16 cellular contexts compared by ENCODE assay signal in the genomic region with DNA sequence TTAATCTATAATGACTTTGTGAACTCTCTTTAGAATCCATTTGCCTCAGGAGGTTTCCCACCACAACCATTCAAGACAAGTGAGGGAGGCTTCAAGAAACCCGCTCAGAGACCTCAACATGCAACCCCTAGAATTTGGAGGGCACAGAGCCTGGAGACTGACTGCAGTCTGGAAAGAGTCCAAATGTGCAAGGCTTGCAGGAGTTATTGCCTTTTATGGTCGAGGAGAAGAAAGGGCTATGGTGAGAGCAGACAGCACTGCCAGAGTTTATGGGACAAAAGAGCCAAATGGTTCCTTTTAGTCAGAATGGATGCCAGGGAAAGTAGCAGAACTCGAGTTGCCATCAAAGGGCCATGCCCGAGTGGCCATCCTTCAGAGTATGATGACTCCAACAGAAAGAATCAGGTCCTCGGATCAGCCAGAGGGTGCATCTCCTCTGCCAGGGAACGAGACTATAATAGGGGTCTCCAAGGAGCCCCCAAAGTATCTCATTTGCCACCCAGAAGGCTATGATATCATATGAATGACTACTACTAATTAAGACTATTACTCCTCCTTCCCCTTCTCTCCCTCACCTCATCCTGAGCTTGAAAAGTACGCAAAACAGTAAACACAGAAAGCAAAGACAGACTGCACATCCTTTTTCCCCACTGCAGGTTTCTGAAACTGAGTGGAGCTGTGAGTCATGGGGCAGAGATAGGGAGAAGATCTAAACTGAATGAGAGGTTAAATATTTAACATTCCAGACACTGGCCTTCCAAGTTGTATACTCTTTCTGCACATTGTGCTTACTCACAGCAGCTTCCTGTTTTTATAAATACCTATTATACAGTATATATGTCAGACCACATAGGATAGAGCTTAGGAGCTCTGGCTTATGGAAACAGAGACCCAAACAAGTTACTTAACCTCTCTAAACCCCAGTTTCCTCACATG. TPM values are rescaled to one million over a fixed set of nuclear protein-coding genes. Genes with fewer than 3 reads are reported as not detected.
DNase-seq lines count a peak whose midpoint lies in the region; ATAC-seq, FAIRE-seq and TF ChIP-seq lines count a peak whose summit lies in the region.
"Had no signal": no experiment of that assay in that cellular context is flagged by ENCODE, and none has a peak within 500 bp of the region (broad histone marks: within the 10 kb centered on the region; RNA-seq: fewer than 3 reads in every experiment).

No MANE protein-coding gene starts in this region.

- CTCF ChIA-PET in MCF 10A (lab: Yijun Ruan, JAX), result interaction anchor here (0.5 to 2.9 kb wide), 3 partner anchors 9 to 58 kb away, joined by 3 to 18 read pairs (median 14); no protein-coding TSS in a partner anchor

- no peak for TF ChIP-seq CTCF in MCF 10A (IDR thresholded peaks at IDR 0.05; ENCODE audit: unreplicated experiment)
- TF ChIP-seq CTCF in breast epithelium (IDR thresholded peaks at IDR 0.05), result no peak
- TF ChIP-seq CTCF in WI38 (IDR thresholded peaks at IDR 0.05; ENCODE audit: low read depth, low read length), result no peak
- no peak for TF ChIP-seq CTCF in psoas muscle (IDR thresholded peaks at IDR 0.05)

- WGBS in psoas muscle, 3 donors, result 49 to 50% (median 50%) methylated on average over 7 of the region's 7 CpGs

- BruUV-seq in MCF 10A (replicated peaks; lab: Mats Ljungman, UMichigan), result no TSS peak

- no peaks in the 10 kb centered on the region for H3K27me3 ChIP-seq in breast epithelium
- H3K27me3 ChIP-seq in psoas muscle (ENCODE audit: insufficient read depth in 3 of 3, low read length in 2 of 3), result peaks cover 0 to 4% (median 2%) of the 10 kb centered on the region in 3 donors
- H3K27me3 ChIP-seq: pancreas had no signal

- in situ Hi-C loops in G401 (cut with HindIII; ENCODE audit: low sequenced_read_pairs), result no loop called here

- no peak overlapping the region for H3K27ac Mint-ChIP-seq in MCF 10A (ENCODE audit: low read depth, unreplicated experiment)
- H3K27ac Mint-ChIP-seq: IgD-negative memory B cell had no signal

- no peak for ATAC-seq in GM21619 (IDR thresholded peaks at IDR 0.05; ENCODE audit: unreplicated experiment)
- ATAC-seq in psoas muscle, result no peak

- H3K27ac ChIP-seq in breast epithelium (no peak overlapping the region), psoas muscle (no peak overlapping the region)
- H3K27ac ChIP-seq: WERI-Rb-1 had no signal

- TF ChIP-seq POLR2A in breast epithelium (IDR thresholded peaks at IDR 0.05), result no peak

- peaks cover 8% of the 10 kb centered on the region for H3K4me1 Mint-ChIP-seq in MCF 10A (ENCODE audit: insufficient read depth, unreplicated experiment)
- H3K4me1 Mint-ChIP-seq: IgD-negative memory B cell had no signal

- H3K9me3 Mint-ChIP-seq in MCF 10A (ENCODE audit: unreplicated experiment), result no peaks in the 10 kb centered on the region
- H3K9me3 Mint-ChIP-seq: IgD-negative memory B cell had no signal

- H3K27me3 Mint-ChIP-seq in MCF 10A (ENCODE audit: insufficient read depth, unreplicated experiment), result peaks cover 18% of the 10 kb centered on the region

- intact Hi-C loops in MCF 10A (cut with micrococcal nuclease), result no loop called here
- intact Hi-C loops in breast epithelium (cut with DNase I; ENCODE audit: low total_unique reads), result no loop called here
- intact Hi-C loops in psoas muscle (cut with DNase I), result no loop called here

- peak; percentile 29 for DNase-seq in MCF 10A (ENCODE audit: unreplicated experiment)
- DNase-seq in breast epithelium (ENCODE audit: low spot score in 2 of 2), result no peak
- peak; percentile 69 for DNase-seq in islet precursor cell
- peak; percentile 54 for DNase-seq in urothelium cell line (ENCODE audit: low spot score)
- no peak for DNase-seq in G401 (ENCODE audit: low spot score)
- no peak for DNase-seq in psoas muscle
- DNase-seq: activated T-cell treated with anti-CD3 and anti-CD28 coated beads, Interleukin-2, amount 50 U/mL, for 1 hour; pancreas; Right ventricle myocardium superior; stimulated activated CD4-positive, alpha-beta T cell treated with anti-CD3 and anti-CD28 coated beads, Interleukin-2, amount 100 ng/mL, for 48 hours; WERI-Rb-1 had no signal

- H3K4me3 Mint-ChIP-seq in MCF 10A (ENCODE audit: unreplicated experiment), result no peak overlapping the region
- H3K4me3 Mint-ChIP-seq: IgD-negative memory B cell had no signal

- no peak for FAIRE-seq in urothelium cell line (lab: Jason Lieb, UNC)
- FAIRE-seq: pancreas had no signal

- POLR2A ChIA-PET in MCF 10A (lab: Yijun Ruan, JAX), result interaction anchor here (0.7 kb wide), 1 partner anchor 552 kb away, joined by 3 read pairs; no protein-coding TSS in a partner anchor

- no peaks in the 10 kb centered on the region for H3K36me3 ChIP-seq in breast epithelium
- H3K36me3 ChIP-seq in psoas muscle (ENCODE audit: insufficient read depth in 1 of 2, low read depth in 1 of 2), result no peaks in the 10 kb centered on the region
- H3K36me3 ChIP-seq: pancreas, WERI-Rb-1 had no signal

- no peak overlapping the region for H3K4me3 ChIP-seq in breast epithelium
- H3K4me3 ChIP-seq in WI38 (ENCODE audit: low read depth, low read length), result peak overlapping the region; percentile 10
- no peak overlapping the region for H3K4me3 ChIP-seq in psoas muscle
- H3K4me3 ChIP-seq: pancreas had no signal

- no peaks in the 10 kb centered on the region for H3K9me3 ChIP-seq in breast epithelium
- no peaks in the 10 kb centered on the region for H3K9me3 ChIP-seq in psoas muscle
- H3K9me3 ChIP-seq: pancreas had no signal

- H3K4me1 ChIP-seq in breast epithelium (no peaks in the 10 kb centered on the region), psoas muscle (no peaks in the 10 kb centered on the region)

- H3K36me3 Mint-ChIP-seq in MCF 10A (ENCODE audit: insufficient read depth, unreplicated experiment), result no peaks in the 10 kb centered on the region
- H3K36me3 Mint-ChIP-seq: IgD-negative memory B cell had no signal

RNA-seq across cellular contexts. Expression of gene TMCO5A, which starts 33.9 kb away (rescaled TPM):
- not detected in 2 replicates for total RNA-seq in MCF 10A (2022)
- total RNA-seq in breast epithelium, result not detected
- not detected in 2 replicates for total RNA-seq in G401 (2014; rRNA removed; shearing (Covaris generic))
- not detected for total RNA-seq in psoas muscle
- not detected for polyA plus RNA-seq in psoas muscle
- total RNA-seq: kidney epithelial cell, pancreas, Right ventricle myocardium superior had no signal
- polyA plus RNA-seq: esophagus, IgD-negative memory B cell, pancreas had no signal

Comparison
In these comparisons a context has a peak if more than half of its experiments do, and no peak if none do; other contexts are left out.
1. DNase-seq: peak in MCF 10A (single experiment), islet precursor cell (single experiment) and urothelium cell line (single experiment); none in breast epithelium (0 of 2), G401 (single experiment) and psoas muscle (0 of 2).